Comparison of ENCODE assay signal across 9 cellular contexts in genomic region chr15:75067123-75067854, GRCh38. TPM values are rescaled to one million over a fixed set of nuclear protein-coding genes. Genes with fewer than 3 reads are reported as not detected.
DNase-seq lines count a peak whose midpoint lies in the region; ATAC-seq and TF ChIP-seq lines count a peak whose summit lies in the region.
"Had no signal": no experiment of that assay in that cellular context is flagged by ENCODE, and none has a peak within 500 bp of the region (broad histone marks: within the 10 kb centered on the region; RNA-seq: fewer than 3 reads in every experiment).

No MANE protein-coding gene starts in this region.

- H3K9me3 Mint-ChIP-seq in activated T-helper 2 cell treated with anti-CD3 and anti-CD28 coated beads, Interferon-gamma antibody, Interleukin-2, Interleukin-4, amounts not matched to agents 10 μg/mL and 5 μg/mL and 100 μg/mL, durations not matched to agents 14 hours and 24 hours and 36 hours: peaks cover 14% of the 10 kb centered on the region
- H3K9me3 Mint-ChIP-seq in natural killer cell: no peaks in the 10 kb centered on the region

- peaks cover 47% of the 10 kb centered on the region for H3K36me3 Mint-ChIP-seq in activated T-helper 2 cell treated with anti-CD3 and anti-CD28 coated beads, Interferon-gamma antibody, Interleukin-2, Interleukin-4, amounts not matched to agents 10 μg/mL and 5 μg/mL and 100 μg/mL, durations not matched to agents 14 hours and 24 hours and 36 hours (ENCODE audit: low read depth)
- no peaks in the 10 kb centered on the region for H3K36me3 Mint-ChIP-seq in natural killer cell

- no peaks in the 10 kb centered on the region for H3K27me3 ChIP-seq in prostate gland (replicated peaks; ENCODE audit: insufficient read depth)

- WGBS in prostate gland: 70% methylated on average over 3 of the region's 3 CpGs

- no peaks in the 10 kb centered on the region for H3K9me3 ChIP-seq in prostate gland

- TF ChIP-seq POLR2A in prostate gland (IDR thresholded peaks at IDR 0.05): no peak

- peak overlapping the region; percentile 97 for H3K27ac Mint-ChIP-seq in activated T-helper 2 cell treated with anti-CD3 and anti-CD28 coated beads, Interferon-gamma antibody, Interleukin-2, Interleukin-4, amounts not matched to agents 10 μg/mL and 5 μg/mL and 100 μg/mL, durations not matched to agents 14 hours and 24 hours and 36 hours
- peak overlapping the region; percentile 75 to 80 for H3K27ac Mint-ChIP-seq in natural killer cell

- H3K4me1 ChIP-seq in prostate gland (replicated peaks): no peaks in the 10 kb centered on the region

- ATAC-seq in natural killer cell: peak; percentile 63 to 79 (median 70)

- no peaks in the 10 kb centered on the region for H3K36me3 ChIP-seq in prostate gland

- peak overlapping the region; percentile 70 for H3K4me3 Mint-ChIP-seq in activated T-helper 2 cell treated with anti-CD3 and anti-CD28 coated beads, Interferon-gamma antibody, Interleukin-2, Interleukin-4, amounts not matched to agents 10 μg/mL and 5 μg/mL and 100 μg/mL, durations not matched to agents 14 hours and 24 hours and 36 hours (ENCODE audit: low read depth)
- H3K4me3 Mint-ChIP-seq in natural killer cell: peak overlapping the region; percentile 78

- no peak overlapping the region for H3K27ac ChIP-seq in prostate gland

- no peak overlapping the region for H3K4me3 ChIP-seq in prostate gland

- DNase-seq in GF-D8 (lab: John Stamatoyannopoulos, UW) (peak; percentile 10), MV-4-11 (lab: John Stamatoyannopoulos, UW) (peak; percentile 82), natural killer cell (no peak), prostate gland (ENCODE audit: low spot score) (no peak), germinal center (ENCODE audit: low spot score) (no peak), NCI-H1436 (lab: John Stamatoyannopoulos, UW) (no peak), NCI-H2081 (lab: John Stamatoyannopoulos, UW) (no peak)
- peak; percentile 72 for DNase-seq in activated T-helper 2 cell treated with anti-CD3 and anti-CD28 coated beads, Interferon-gamma antibody, Interleukin-2, Interleukin-4, amounts not matched to agents 10 μg/mL and 5 μg/mL and 100 μg/mL, durations not matched to agents 14 hours and 24 hours and 36 hours (ENCODE audit: low spot score)
- DNase-seq: NCI-H187 treated with DMSO at 0.1 percent for 48 hours had no signal

- peaks cover 79% of the 10 kb centered on the region for H3K4me1 Mint-ChIP-seq in activated T-helper 2 cell treated with anti-CD3 and anti-CD28 coated beads, Interferon-gamma antibody, Interleukin-2, Interleukin-4, amounts not matched to agents 10 μg/mL and 5 μg/mL and 100 μg/mL, durations not matched to agents 14 hours and 24 hours and 36 hours (ENCODE audit: low read depth)
- H3K4me1 Mint-ChIP-seq in natural killer cell: peaks cover 32 to 41% of the 10 kb centered on the region in 2 donors

- TF ChIP-seq CTCF in natural killer cell (IDR thresholded peaks at IDR 0.05): no peak
- TF ChIP-seq CTCF in prostate gland (IDR thresholded peaks at IDR 0.05): no peak

- intact Hi-C loops in activated T-helper 2 cell treated with anti-CD3 and anti-CD28 coated beads, Interferon-gamma antibody, Interleukin-2, Interleukin-4, amounts not matched to agents 10 μg/mL and 5 μg/mL and 100 μg/mL, durations not matched to agents 14 hours and 24 hours and 36 hours (cut with micrococcal nuclease): loop anchor here (1.0 to 2.0 kb wide), 4 partner anchors 38 to 64 kb away; partner anchors contain the start of gene PPCDC
- intact Hi-C loops in natural killer cell (cut with micrococcal nuclease): no loop called here
- intact Hi-C loops in prostate gland (cut with DNase I): no loop called here

- H3K27me3 Mint-ChIP-seq in activated T-helper 2 cell treated with anti-CD3 and anti-CD28 coated beads, Interferon-gamma antibody, Interleukin-2, Interleukin-4, amounts not matched to agents 10 μg/mL and 5 μg/mL and 100 μg/mL, durations not matched to agents 14 hours and 24 hours and 36 hours (ENCODE audit: low read depth): no peaks in the 10 kb centered on the region
- peaks cover 0 to 3% of the 10 kb centered on the region in 2 donors for H3K27me3 Mint-ChIP-seq in natural killer cell (ENCODE audit: low read depth in 2 of 2)

RNA-seq across cellular contexts. Expression of gene PPCDC, which starts 43.9 kb away (rescaled TPM):
- 28.4 and 31.0 TPM in 2 replicates for total RNA-seq in activated T-helper 2 cell treated with anti-CD3 and anti-CD28 coated beads, Interferon-gamma antibody, Interleukin-2, Interleukin-4, amounts not matched to agents 10 μg/mL and 5 μg/mL and 100 μg/mL, durations not matched to agents 14 hours and 24 hours and 36 hours
- total RNA-seq in natural killer cell (10 to 100 TPM; 21.3 to 32.3 (median 27.0) TPM), prostate gland (10 to 100 TPM; 19.4 to 22.0 TPM)

Comparison
In these comparisons a context has a peak if more than half of its experiments do, and no peak if none do; other contexts are left out.
1. DNase-seq: peak in GF-D8 (single experiment), MV-4-11 (single experiment) and activated T-helper 2 cell treated with anti-CD3 and anti-CD28 coated beads, Interferon-gamma antibody, Interleukin-2, Interleukin-4, amounts not matched to agents 10 μg/mL and 5 μg/mL and 100 μg/mL, durations not matched to agents 14 hours and 24 hours and 36 hours (single experiment); none in natural killer cell (single experiment), prostate gland (single experiment), germinal center (single experiment), NCI-H1436 (single experiment) and NCI-H2081 (0 of 2).